In genomic region chr10:37263304-37263703, GRCh38 we compare ENCODE assay signal across 28 cellular contexts.
DNase-seq lines count a peak whose midpoint lies in the region; ATAC-seq, FAIRE-seq and TF ChIP-seq lines count a peak whose summit lies in the region.
"Had no signal": no experiment of that assay in that cellular context is flagged by ENCODE, and none has a peak within 500 bp of the region (broad histone marks: within the 10 kb centered on the region; RNA-seq: fewer than 3 reads in every experiment).

No MANE protein-coding gene starts in this region.

- no peak overlapping the region for H3K9ac ChIP-seq in endodermal cell (ENCODE audit: extremely low read depth, low read length, poor library complexity, severe bottlenecking)

- H3K36me3 ChIP-seq in endodermal cell (ENCODE audit: control insufficient read depth, insufficient read depth, low read length), result no peaks in the 10 kb centered on the region
- H3K36me3 ChIP-seq: BE2C, esophagus muscularis mucosa, HAP-1, upper lobe of left lung had no signal

- H3K4me1 Mint-ChIP-seq in endodermal cell, result no peaks in the 10 kb centered on the region
- H3K4me1 Mint-ChIP-seq: brain, immature natural killer cell had no signal

- DNase-seq in DMS 273 (lab: John Stamatoyannopoulos, UW; ENCODE audit: unreplicated experiment), result peak; percentile 3
- no peak for DNase-seq in DMS 273 treated with DMSO at 0.1 percent for 48 hours (lab: John Stamatoyannopoulos, UW)
- peak; percentile 34 for DNase-seq in HT-29 (ENCODE audit: low spot score)
- peak; percentile 29 for DNase-seq in OCI-M1 (lab: John Stamatoyannopoulos, UW)
- no peak for DNase-seq in endodermal cell
- DNase-seq in RCC 7860 (ENCODE audit: low spot score), result no peak
- DNase-seq: activated CD4-positive, alpha-beta T cell treated with anti-CD3 and anti-CD28 coated beads for 48 hours; activated naive CD4-positive, alpha-beta T cell; activated T-cell treated with anti-CD3 and anti-CD28 coated beads, Interleukin-2, amount 50 U/mL, for 4 hours; BE2C; effector CD8-positive, alpha-beta T cell; foreskin melanocyte; immature natural killer cell; mesendoderm; NCI-H1417; NCI-H2171; NCI-H524; nucleus accumbens; SIG-M5; small intestine; stimulated activated CD4-positive, alpha-beta T cell treated with anti-CD3 and anti-CD28 coated beads, Interleukin-2, amount 100 ng/mL, for 24 hours; upper lobe of left lung had no signal

- no peaks in the 10 kb centered on the region for H3K27me3 ChIP-seq in endodermal cell (ENCODE audit: control insufficient read depth, insufficient read depth, low read length, poor library complexity, severe bottlenecking)
- H3K27me3 ChIP-seq: BE2C, esophagus muscularis mucosa, upper lobe of left lung had no signal

- WGBS in endodermal cell (ENCODE audit: insufficient coverage in 1 of 2, insufficient read length in 1 of 2), 2 experiments, result 87 to 89% methylated on average over 4 of the region's 5 CpGs

- no peak overlapping the region for H3K27ac Mint-ChIP-seq in endodermal cell
- H3K27ac Mint-ChIP-seq: brain, immature natural killer cell had no signal

- FAIRE-seq in RCC 7860 (lab: Jason Lieb, UNC), result no peak
- FAIRE-seq: small intestine had no signal

- ATAC-seq in HG02884 (IDR thresholded peaks at IDR 0.05; ENCODE audit: unreplicated experiment) (no peak), GM18861 (IDR thresholded peaks at IDR 0.05; ENCODE audit: unreplicated experiment) (no peak)
- ATAC-seq: activated T-cell treated with anti-CD3 and anti-CD28 coated beads, Interleukin-2, amount 50 U/mL, for 4 hours; left lobe of liver had no signal

- H3K4me3 Mint-ChIP-seq in endodermal cell, result no peak overlapping the region
- H3K4me3 Mint-ChIP-seq: activated T-cell treated with anti-CD3 and anti-CD28 coated beads, Interleukin-2, amount 50 U/mL, for 4 hours; brain; immature natural killer cell had no signal

- peak overlapping the region; percentile 45 for H3K4me3 ChIP-seq in endodermal cell (ENCODE audit: low read length)
- H3K4me3 ChIP-seq: esophagus muscularis mucosa, HAP-1, upper lobe of left lung had no signal

- no peaks in the 10 kb centered on the region for H3K27me3 Mint-ChIP-seq in endodermal cell (ENCODE audit: insufficient read depth)
- H3K27me3 Mint-ChIP-seq: brain had no signal

- no peak for TF ChIP-seq CTCF in endodermal cell (conservative IDR thresholded peaks at IDR 0.05)

- peaks cover 75% of the 10 kb centered on the region for H3K9me3 ChIP-seq in endodermal cell (ENCODE audit: control insufficient read depth, low read length)
- H3K9me3 ChIP-seq: BE2C, esophagus muscularis mucosa, HAP-1 had no signal

- no peak overlapping the region for H3K27ac ChIP-seq in endodermal cell (ENCODE audit: low read depth, low read length)
- H3K27ac ChIP-seq: esophagus muscularis mucosa, upper lobe of left lung had no signal

- no peaks in the 10 kb centered on the region for H3K4me1 ChIP-seq in endodermal cell (ENCODE audit: control insufficient read depth, insufficient read depth, low read length)
- H3K4me1 ChIP-seq: BE2C, esophagus muscularis mucosa, HAP-1, upper lobe of left lung had no signal

- H3K9me3 Mint-ChIP-seq in endodermal cell, result peaks cover 85% of the 10 kb centered on the region

- no peaks in the 10 kb centered on the region for H3K36me3 Mint-ChIP-seq in endodermal cell (ENCODE audit: low read depth)
- H3K36me3 Mint-ChIP-seq: brain, immature natural killer cell had no signal

Comparison
In these comparisons a context has a peak if more than half of its experiments do, and no peak if none do; other contexts are left out.
1. DNase-seq: peak in DMS 273 (single experiment), HT-29 (single experiment) and OCI-M1 (single experiment); none in DMS 273 treated with DMSO at 0.1 percent for 48 hours (single experiment), endodermal cell (single experiment) and RCC 7860 (single experiment).